Comparison of ENCODE assay signal across 1 cellular context in the genomic region with DNA sequence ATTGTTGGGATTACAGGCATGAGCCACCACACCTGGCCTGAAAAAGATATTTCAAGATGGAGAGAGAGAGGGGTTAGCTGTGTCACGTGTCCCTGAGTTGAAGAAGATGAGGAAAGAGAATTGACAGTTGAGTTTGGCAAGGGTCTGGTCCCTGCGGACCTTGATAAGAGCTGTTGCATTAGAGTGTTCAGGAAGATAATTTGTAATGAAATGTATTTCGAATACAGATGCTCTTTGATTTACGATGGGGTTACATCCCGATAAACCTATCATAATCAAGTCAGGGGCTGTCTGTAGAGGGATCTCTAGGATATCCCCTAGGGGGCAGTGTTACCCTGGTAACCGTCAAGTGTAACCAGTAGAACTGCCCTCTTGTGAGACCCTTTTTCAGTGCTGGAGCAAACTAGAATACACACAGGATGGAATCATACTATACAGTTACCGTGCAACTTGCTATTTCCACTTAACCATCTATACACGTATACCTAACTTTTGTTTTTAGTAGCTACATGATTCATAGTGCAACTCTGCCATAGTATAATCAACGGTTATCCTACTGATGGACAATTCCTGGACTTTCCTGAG.
TF ChIP-seq lines count a peak whose summit lies in the region.

No MANE protein-coding gene starts in this region.

TF ChIP-seq in K562, 482 proteins besides CTCF, POLR2A, EP300 and RAD21 (continued from another document and continues in another):
- TF ChIP-seq GTF2F1 (IDR thresholded peaks at IDR 0.05; ENCODE audit: low read depth, low read length) = no peak
- TF ChIP-seq, protein P1, sequence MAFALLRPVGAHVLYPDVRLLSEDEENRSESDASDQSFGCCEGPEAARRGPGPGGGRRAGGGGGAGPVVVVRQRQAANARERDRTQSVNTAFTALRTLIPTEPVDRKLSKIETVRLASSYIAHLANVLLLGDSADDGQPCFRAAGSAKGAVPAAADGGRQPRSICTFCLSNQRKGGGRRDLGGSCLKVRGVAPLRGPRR (CRISPR knock-in tag; IDR thresholded peaks at IDR 0.05) = no peak
- TF ChIP-seq, protein P2, sequence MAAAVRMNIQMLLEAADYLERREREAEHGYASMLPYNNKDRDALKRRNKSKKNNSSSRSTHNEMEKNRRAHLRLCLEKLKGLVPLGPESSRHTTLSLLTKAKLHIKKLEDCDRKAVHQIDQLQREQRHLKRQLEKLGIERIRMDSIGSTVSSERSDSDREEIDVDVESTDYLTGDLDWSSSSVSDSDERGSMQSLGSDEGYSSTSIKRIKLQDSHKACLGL (CRISPR knock-in tag; IDR thresholded peaks at IDR 0.05; ENCODE audit: borderline replicate concordance, poor library complexity, severe bottlenecking) = no peak
- TF ChIP-seq XRCC4 (IDR thresholded peaks at IDR 0.05; ENCODE audit: extremely low read depth, insufficient read depth, insufficient read length) = no peak
- no peak for TF ChIP-seq ZZZ3 (IDR thresholded peaks at IDR 0.05)
- TF ChIP-seq TEAD4 (IDR thresholded peaks at IDR 0.05; ENCODE audit: low read length) = peak; percentile 96
- TF ChIP-seq TEAD4 (CRISPR knock-in tag; IDR thresholded peaks at IDR 0.05; ENCODE audit: borderline replicate concordance) = no peak
- TF ChIP-seq, protein P3, sequence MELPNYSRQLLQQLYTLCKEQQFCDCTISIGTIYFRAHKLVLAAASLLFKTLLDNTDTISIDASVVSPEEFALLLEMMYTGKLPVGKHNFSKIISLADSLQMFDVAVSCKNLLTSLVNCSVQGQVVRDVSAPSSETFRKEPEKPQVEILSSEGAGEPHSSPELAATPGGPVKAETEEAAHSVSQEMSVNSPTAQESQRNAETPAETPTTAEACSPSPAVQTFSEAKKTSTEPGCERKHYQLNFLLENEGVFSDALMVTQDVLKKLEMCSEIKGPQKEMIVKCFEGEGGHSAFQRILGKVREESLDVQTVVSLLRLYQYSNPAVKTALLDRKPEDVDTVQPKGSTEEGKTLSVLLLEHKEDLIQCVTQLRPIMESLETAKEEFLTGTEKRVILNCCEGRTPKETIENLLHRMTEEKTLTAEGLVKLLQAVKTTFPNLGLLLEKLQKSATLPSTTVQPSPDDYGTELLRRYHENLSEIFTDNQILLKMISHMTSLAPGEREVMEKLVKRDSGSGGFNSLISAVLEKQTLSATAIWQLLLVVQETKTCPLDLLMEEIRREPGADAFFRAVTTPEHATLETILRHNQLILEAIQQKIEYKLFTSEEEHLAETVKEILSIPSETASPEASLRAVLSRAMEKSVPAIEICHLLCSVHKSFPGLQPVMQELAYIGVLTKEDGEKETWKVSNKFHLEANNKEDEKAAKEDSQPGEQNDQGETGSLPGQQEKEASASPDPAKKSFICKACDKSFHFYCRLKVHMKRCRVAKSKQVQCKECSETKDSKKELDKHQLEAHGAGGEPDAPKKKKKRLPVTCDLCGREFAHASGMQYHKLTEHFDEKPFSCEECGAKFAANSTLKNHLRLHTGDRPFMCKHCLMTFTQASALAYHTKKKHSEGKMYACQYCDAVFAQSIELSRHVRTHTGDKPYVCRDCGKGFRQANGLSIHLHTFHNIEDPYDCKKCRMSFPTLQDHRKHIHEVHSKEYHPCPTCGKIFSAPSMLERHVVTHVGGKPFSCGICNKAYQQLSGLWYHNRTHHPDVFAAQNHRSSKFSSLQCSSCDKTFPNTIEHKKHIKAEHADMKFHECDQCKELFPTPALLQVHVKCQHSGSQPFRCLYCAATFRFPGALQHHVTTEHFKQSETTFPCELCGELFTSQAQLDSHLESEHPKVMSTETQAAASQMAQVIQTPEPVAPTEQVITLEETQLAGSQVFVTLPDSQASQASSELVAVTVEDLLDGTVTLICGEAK (IDR thresholded peaks at IDR 0.05) = no peak
- TF ChIP-seq, protein P3 (CRISPR knock-in tag; IDR thresholded peaks at IDR 0.05) = no peak
- no peak for TF ChIP-seq SREBF1 (IDR thresholded peaks at IDR 0.05; ENCODE audit: borderline replicate concordance, low read depth, low read length)
- no peak for TF ChIP-seq TGIF2 (CRISPR knock-in tag; IDR thresholded peaks at IDR 0.05)
- TF ChIP-seq, protein P4, sequence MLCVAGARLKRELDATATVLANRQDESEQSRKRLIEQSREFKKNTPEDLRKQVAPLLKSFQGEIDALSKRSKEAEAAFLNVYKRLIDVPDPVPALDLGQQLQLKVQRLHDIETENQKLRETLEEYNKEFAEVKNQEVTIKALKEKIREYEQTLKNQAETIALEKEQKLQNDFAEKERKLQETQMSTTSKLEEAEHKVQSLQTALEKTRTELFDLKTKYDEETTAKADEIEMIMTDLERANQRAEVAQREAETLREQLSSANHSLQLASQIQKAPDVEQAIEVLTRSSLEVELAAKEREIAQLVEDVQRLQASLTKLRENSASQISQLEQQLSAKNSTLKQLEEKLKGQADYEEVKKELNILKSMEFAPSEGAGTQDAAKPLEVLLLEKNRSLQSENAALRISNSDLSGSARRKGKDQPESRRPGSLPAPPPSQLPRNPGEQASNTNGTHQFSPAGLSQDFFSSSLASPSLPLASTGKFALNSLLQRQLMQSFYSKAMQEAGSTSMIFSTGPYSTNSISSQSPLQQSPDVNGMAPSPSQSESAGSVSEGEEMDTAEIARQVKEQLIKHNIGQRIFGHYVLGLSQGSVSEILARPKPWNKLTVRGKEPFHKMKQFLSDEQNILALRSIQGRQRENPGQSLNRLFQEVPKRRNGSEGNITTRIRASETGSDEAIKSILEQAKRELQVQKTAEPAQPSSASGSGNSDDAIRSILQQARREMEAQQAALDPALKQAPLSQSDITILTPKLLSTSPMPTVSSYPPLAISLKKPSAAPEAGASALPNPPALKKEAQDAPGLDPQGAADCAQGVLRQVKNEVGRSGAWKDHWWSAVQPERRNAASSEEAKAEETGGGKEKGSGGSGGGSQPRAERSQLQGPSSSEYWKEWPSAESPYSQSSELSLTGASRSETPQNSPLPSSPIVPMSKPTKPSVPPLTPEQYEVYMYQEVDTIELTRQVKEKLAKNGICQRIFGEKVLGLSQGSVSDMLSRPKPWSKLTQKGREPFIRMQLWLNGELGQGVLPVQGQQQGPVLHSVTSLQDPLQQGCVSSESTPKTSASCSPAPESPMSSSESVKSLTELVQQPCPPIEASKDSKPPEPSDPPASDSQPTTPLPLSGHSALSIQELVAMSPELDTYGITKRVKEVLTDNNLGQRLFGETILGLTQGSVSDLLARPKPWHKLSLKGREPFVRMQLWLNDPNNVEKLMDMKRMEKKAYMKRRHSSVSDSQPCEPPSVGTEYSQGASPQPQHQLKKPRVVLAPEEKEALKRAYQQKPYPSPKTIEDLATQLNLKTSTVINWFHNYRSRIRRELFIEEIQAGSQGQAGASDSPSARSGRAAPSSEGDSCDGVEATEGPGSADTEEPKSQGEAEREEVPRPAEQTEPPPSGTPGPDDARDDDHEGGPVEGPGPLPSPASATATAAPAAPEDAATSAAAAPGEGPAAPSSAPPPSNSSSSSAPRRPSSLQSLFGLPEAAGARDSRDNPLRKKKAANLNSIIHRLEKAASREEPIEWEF (CRISPR knock-in tag; IDR thresholded peaks at IDR 0.05) = no peak
- TF ChIP-seq ZNF584 (CRISPR knock-in tag; IDR thresholded peaks at IDR 0.05; ENCODE audit: low read depth) = 0 out of 2 replicates have a peak, but pooled peaks have one; percentile 59
- TF ChIP-seq PRMT5 (CRISPR knock-in tag; IDR thresholded peaks at IDR 0.05) = no peak
- peak; percentile 64; the same call in 1 of the 2 replicates for TF ChIP-seq ZNF589 (CRISPR knock-in tag; IDR thresholded peaks at IDR 0.05; ENCODE audit: low read depth)
- TF ChIP-seq, protein P5, sequence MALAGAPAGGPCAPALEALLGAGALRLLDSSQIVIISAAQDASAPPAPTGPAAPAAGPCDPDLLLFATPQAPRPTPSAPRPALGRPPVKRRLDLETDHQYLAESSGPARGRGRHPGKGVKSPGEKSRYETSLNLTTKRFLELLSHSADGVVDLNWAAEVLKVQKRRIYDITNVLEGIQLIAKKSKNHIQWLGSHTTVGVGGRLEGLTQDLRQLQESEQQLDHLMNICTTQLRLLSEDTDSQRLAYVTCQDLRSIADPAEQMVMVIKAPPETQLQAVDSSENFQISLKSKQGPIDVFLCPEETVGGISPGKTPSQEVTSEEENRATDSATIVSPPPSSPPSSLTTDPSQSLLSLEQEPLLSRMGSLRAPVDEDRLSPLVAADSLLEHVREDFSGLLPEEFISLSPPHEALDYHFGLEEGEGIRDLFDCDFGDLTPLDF (CRISPR knock-in tag; IDR thresholded peaks at IDR 0.05) = no peak
- no peak; the same call in 1 of the 2 replicates for TF ChIP-seq TOE1 (IDR thresholded peaks at IDR 0.05; ENCODE audit: borderline replicate concordance)
- TF ChIP-seq TOE1 (CRISPR knock-in tag; IDR thresholded peaks at IDR 0.05; ENCODE audit: borderline replicate concordance, low read depth) = peak; percentile 24; the same call in 1 of the 2 replicates
- TF ChIP-seq SMARCB1 (IDR thresholded peaks at IDR 0.05; ENCODE audit: insufficient read length, low read depth) = no peak
- no peak for TF ChIP-seq ZNF3 (CRISPR knock-in tag; IDR thresholded peaks at IDR 0.05)
- no peak for TF ChIP-seq SIN3A (IDR thresholded peaks at IDR 0.05; ENCODE audit: borderline replicate concordance in 2 of 2, control insufficient read depth in 1 of 2, low read depth in 2 of 2, low read length in 2 of 2)
- no peak for TF ChIP-seq SAFB2 (IDR thresholded peaks at IDR 0.05; ENCODE audit: borderline replicate concordance, low read depth, low read length, severe bottlenecking)
- TF ChIP-seq, protein P6, sequence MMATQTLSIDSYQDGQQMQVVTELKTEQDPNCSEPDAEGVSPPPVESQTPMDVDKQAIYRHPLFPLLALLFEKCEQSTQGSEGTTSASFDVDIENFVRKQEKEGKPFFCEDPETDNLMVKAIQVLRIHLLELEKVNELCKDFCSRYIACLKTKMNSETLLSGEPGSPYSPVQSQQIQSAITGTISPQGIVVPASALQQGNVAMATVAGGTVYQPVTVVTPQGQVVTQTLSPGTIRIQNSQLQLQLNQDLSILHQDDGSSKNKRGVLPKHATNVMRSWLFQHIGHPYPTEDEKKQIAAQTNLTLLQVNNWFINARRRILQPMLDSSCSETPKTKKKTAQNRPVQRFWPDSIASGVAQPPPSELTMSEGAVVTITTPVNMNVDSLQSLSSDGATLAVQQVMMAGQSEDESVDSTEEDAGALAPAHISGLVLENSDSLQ (IDR thresholded peaks at IDR 0.05) = peak; percentile 93
- TF ChIP-seq ZNF12 (CRISPR knock-in tag; IDR thresholded peaks at IDR 0.05) = no peak
- peak; percentile 66; the same call in 1 of the 2 replicates for TF ChIP-seq RAD51 (IDR thresholded peaks at IDR 0.05; ENCODE audit: borderline replicate concordance, low read depth)
- no peak for TF ChIP-seq CBX2 (IDR thresholded peaks at IDR 0.05; ENCODE audit: insufficient read depth, low read length, poor library complexity, severe bottlenecking)
- TF ChIP-seq TSC22D4 (tag; IDR thresholded peaks at IDR 0.05) = no peak
- TF ChIP-seq BHLHE40 (IDR thresholded peaks at IDR 0.05; ENCODE audit: low read length) = no peak; the same call in 1 of the 2 replicates
- no peak for TF ChIP-seq ZNF551 (CRISPR knock-in tag; IDR thresholded peaks at IDR 0.05)
- TF ChIP-seq IRF2 (CRISPR knock-in tag; IDR thresholded peaks at IDR 0.05) = no peak
- TF ChIP-seq CBX1 (IDR thresholded peaks at IDR 0.05; ENCODE audit: low read depth) = no peak
- no peak for TF ChIP-seq ZNF41 (CRISPR knock-in tag; conservative IDR thresholded peaks at IDR 0.05)
- no peak for TF ChIP-seq ZNF668 (CRISPR knock-in tag; IDR thresholded peaks at IDR 0.05)
- TF ChIP-seq SAFB (IDR thresholded peaks at IDR 0.05; ENCODE audit: borderline replicate concordance, low read depth, low read length) = no peak
- TF ChIP-seq ZNF253 (CRISPR knock-in tag; conservative IDR thresholded peaks at IDR 0.05) = no peak
- TF ChIP-seq, protein P7, sequence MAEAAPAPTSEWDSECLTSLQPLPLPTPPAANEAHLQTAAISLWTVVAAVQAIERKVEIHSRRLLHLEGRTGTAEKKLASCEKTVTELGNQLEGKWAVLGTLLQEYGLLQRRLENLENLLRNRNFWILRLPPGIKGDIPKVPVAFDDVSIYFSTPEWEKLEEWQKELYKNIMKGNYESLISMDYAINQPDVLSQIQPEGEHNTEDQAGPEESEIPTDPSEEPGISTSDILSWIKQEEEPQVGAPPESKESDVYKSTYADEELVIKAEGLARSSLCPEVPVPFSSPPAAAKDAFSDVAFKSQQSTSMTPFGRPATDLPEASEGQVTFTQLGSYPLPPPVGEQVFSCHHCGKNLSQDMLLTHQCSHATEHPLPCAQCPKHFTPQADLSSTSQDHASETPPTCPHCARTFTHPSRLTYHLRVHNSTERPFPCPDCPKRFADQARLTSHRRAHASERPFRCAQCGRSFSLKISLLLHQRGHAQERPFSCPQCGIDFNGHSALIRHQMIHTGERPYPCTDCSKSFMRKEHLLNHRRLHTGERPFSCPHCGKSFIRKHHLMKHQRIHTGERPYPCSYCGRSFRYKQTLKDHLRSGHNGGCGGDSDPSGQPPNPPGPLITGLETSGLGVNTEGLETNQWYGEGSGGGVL (CRISPR knock-in tag; IDR thresholded peaks at IDR 0.05) = no peak
- 0 out of 2 replicates have a peak, but pooled peaks have one; percentile 60 for TF ChIP-seq SMAD4 (CRISPR knock-in tag; conservative IDR thresholded peaks at IDR 0.05)
- TF ChIP-seq CBX8 (IDR thresholded peaks at IDR 0.05; ENCODE audit: borderline replicate concordance, extremely low read depth, low read depth, low read length, poor library complexity, severe bottlenecking) = no peak
- no peak for TF ChIP-seq PCBP2 (IDR thresholded peaks at IDR 0.05; ENCODE audit: low read depth, low read length, poor library complexity, severe bottlenecking)
